In the genomic region with DNA sequence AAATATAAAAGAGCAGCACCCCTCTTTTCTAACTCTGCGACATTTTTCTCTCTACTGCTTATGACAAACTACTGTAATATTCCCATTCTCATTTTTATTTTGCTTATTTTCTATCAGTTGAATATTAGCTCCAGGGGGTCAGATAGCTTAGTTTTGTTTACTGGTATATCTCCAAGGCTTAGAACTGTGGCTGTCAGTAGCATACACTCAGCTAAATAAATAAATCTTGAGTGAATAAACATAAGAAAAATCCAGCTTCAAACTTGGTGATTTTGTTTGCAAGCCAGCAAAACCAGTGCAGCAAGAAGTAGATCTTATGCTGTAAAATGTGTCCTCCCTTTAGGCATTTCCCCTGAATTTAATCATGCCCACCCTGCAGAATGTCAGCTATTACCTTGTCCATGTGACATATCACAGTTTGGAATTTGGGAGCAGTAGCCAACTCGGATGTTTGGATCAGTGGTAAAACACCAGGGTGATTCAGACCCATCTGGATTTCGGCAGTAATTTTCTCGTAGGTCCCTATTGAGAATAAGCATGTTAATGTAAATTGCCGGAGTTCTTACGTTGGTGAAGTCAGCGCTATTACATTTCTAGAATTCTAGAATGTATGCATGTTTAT, we compare ENCODE assay signal across 13 cellular contexts. TPM values are rescaled to one million over a fixed set of nuclear protein-coding genes. Genes with fewer than 3 reads are reported as not detected.
DNase-seq lines count a peak whose midpoint lies in the region; FAIRE-seq and TF ChIP-seq lines count a peak whose summit lies in the region.
"Had no signal": no experiment of that assay in that cellular context is flagged by ENCODE, and none has a peak within 500 bp of the region (broad histone marks: within the 10 kb centered on the region; RNA-seq: fewer than 3 reads in every experiment).

No MANE protein-coding gene starts in this region.

- in situ Hi-C loops in astrocyte of the cerebellum (cut with HindIII; ENCODE audit: low sequenced_read_pairs): no loop called here

- no peak overlapping the region for H3K9ac ChIP-seq in keratinocyte (ENCODE audit: control insufficient read depth, extremely low read depth, insufficient read depth, low read length)

- no peak overlapping the region for H3K4me2 ChIP-seq in keratinocyte (ENCODE audit: control insufficient read depth, extremely low read depth, insufficient read depth, low read depth, low read length)

- DNase-seq in AG04449 (ENCODE audit: low read depth, low spot score): peak; percentile 86
- DNase-seq in HS-5 (ENCODE audit: low read depth): peak; percentile 76
- DNase-seq in astrocyte of the cerebellum (ENCODE audit: low read depth): peak; percentile 67
- no peak for DNase-seq in keratinocyte (ENCODE audit: low read depth, low spot score)
- DNase-seq in T-helper 1 cell: no peak
- DNase-seq in kidney glomerular epithelial cell (lab: John Stamatoyannopoulos, UW): no peak
- no peak for DNase-seq in activated T-cell treated with anti-CD3 and anti-CD28 coated beads for 4 hours
- DNase-seq in caudate nucleus (lab: John Stamatoyannopoulos, UW): no peak
- DNase-seq: activated CD4-positive, CD25-positive, alpha-beta regulatory T cell treated with anti-CD3 and anti-CD28 coated beads, Interleukin-2, amount 50 U/mL, for 72 hours; activated effector memory CD4-positive, alpha-beta T cell treated with Interleukin-2 at 50 U/mL for 16 hours; CD4-positive, CD25-positive, alpha-beta regulatory T cell had no signal

- H3K36me3 ChIP-seq in keratinocyte (ENCODE audit: control insufficient read depth in 2 of 2, extremely low read depth in 1 of 2, insufficient read depth in 2 of 2, low read length in 2 of 2): no peaks in the 10 kb centered on the region
- H3K36me3 ChIP-seq: suprapubic skin had no signal

- H3K9me1 ChIP-seq in keratinocyte (ENCODE audit: control insufficient read depth, extremely low read depth, insufficient read depth, low read length): no peaks in the 10 kb centered on the region

- no peaks in the 10 kb centered on the region for H4K20me1 ChIP-seq in keratinocyte (ENCODE audit: control insufficient read depth, extremely low read depth, insufficient read depth, low read length)

- no peaks in the 10 kb centered on the region for H3K79me2 ChIP-seq in keratinocyte (ENCODE audit: control insufficient read depth, insufficient read depth, low read length)

- CTCF ChIA-PET in AG04449 (lab: Yijun Ruan, JAX): interaction anchor here (0.9 to 3.0 kb wide), 4 partner anchors 8 to 225 kb away, joined by 3 to 15 read pairs (median 4); no protein-coding TSS in a partner anchor

- H3K27me3 ChIP-seq in keratinocyte (ENCODE audit: control insufficient read depth, extremely low read depth, insufficient read depth, low read length): no peaks in the 10 kb centered on the region
- H3K27me3 ChIP-seq: suprapubic skin had no signal

- POLR2A ChIA-PET in AG04449 (lab: Yijun Ruan, JAX): no interaction called here

- H3K9me3 ChIP-seq in keratinocyte (ENCODE audit: control insufficient read depth, low read depth, low read length): no peaks in the 10 kb centered on the region
- H3K9me3 ChIP-seq: suprapubic skin had no signal

- H3K27ac ChIP-seq in keratinocyte (ENCODE audit: control insufficient read depth, insufficient read depth, low read length) (no peak overlapping the region), caudate nucleus (ENCODE audit: low read depth, low read length) (no peak overlapping the region)
- H3K27ac ChIP-seq: suprapubic skin had no signal

- dilution Hi-C loops in keratinocyte (cut with MboI; ENCODE audit: extremely low pct_ligation_motif_present, low sequenced_read_pairs): loop anchor here (25.0 kb wide), 1 partner anchor 213 kb away; no protein-coding TSS in a partner anchor

- FAIRE-seq in keratinocyte (lab: Jason Lieb, UNC): peak; percentile 55
- FAIRE-seq: colon had no signal

- TF ChIP-seq CTCF in AG04449 (IDR thresholded peaks at IDR 0.05; ENCODE audit: insufficient read depth, low read length, missing control alignments) (no peak), astrocyte of the cerebellum (IDR thresholded peaks at IDR 0.05; ENCODE audit: low read depth, low read length, missing control alignments) (no peak), keratinocyte (optimal IDR thresholded peaks at IDR 0.05 in 1 of 3, IDR thresholded peaks at IDR 0.05 in 1 of 3, conservative IDR thresholded peaks at IDR 0.05 in 1 of 3; ENCODE audit: extremely low read depth in 1 of 3, insufficient read depth in 2 of 3, low read length in 3 of 3) (no peak)

- no peak overlapping the region for H3K4me3 ChIP-seq in AG04449 (ENCODE audit: low read depth, low read length)
- no peak overlapping the region for H3K4me3 ChIP-seq in astrocyte of the cerebellum (ENCODE audit: low read depth, low read length)
- no peak overlapping the region for H3K4me3 ChIP-seq in keratinocyte (ENCODE audit: control insufficient read depth in 2 of 3, extremely low read depth in 1 of 3, insufficient read depth in 2 of 3, low read depth in 1 of 3, low read length in 3 of 3)
- H3K4me3 ChIP-seq: suprapubic skin had no signal

- H2AFZ ChIP-seq in keratinocyte (ENCODE audit: control insufficient read depth, low read length): no peak overlapping the region

- H3K4me1 ChIP-seq in keratinocyte (ENCODE audit: control insufficient read depth, extremely low read depth, insufficient read depth, low read length): no peaks in the 10 kb centered on the region
- H3K4me1 ChIP-seq: suprapubic skin had no signal

RNA-seq across cellular contexts. Expression of a gene that starts 44.2 kb away (rescaled TPM):
- not detected in 3 replicates for polyA plus RNA-seq in keratinocyte
- not detected for polyA plus RNA-seq in keratinocyte (2011; ENCODE audit: low read depth)
- not detected in 2 replicates for polyA plus RNA-seq in keratinocyte (2011; cell fraction: cytosol; rRNA removed)
- not detected in 2 replicates for polyA plus RNA-seq in keratinocyte (2011; cell fraction: nucleus; rRNA removed)
- polyA plus RNA-seq in keratinocyte (2012; ENCODE audit: low replicate concordance): not detected in 2 replicates
- polyA minus RNA-seq in keratinocyte: 0.13 TPM in 1 of 3 replicates, not detected in the others
- not detected for polyA minus RNA-seq in keratinocyte (2011; cell fraction: cytosol; rRNA and poly(A)+ RNA removed)
- polyA minus RNA-seq in keratinocyte (2011; cell fraction: nucleus; rRNA and poly(A)+ RNA removed): not detected in 2 replicates
- polyA plus RNA-seq: CD4-positive, CD25-positive, alpha-beta regulatory T cell had no signal

Comparison
In these comparisons a context has a peak if more than half of its experiments do, and no peak if none do; other contexts are left out.
1. DNase-seq: peak in AG04449 (single experiment), HS-5 (single experiment) and astrocyte of the cerebellum (single experiment); none in keratinocyte (single experiment), T-helper 1 cell (0 of 5), kidney glomerular epithelial cell (single experiment), activated T-cell treated with anti-CD3 and anti-CD28 coated beads for 4 hours (single experiment) and caudate nucleus (0 of 61).